ENCODE assay signal across 8 cellular contexts in genomic region chr6:105179244-105180065, GRCh38. TPM values are rescaled to one million over a fixed set of nuclear protein-coding genes. Genes with fewer than 3 reads are reported as not detected.
DNase-seq lines count a peak whose midpoint lies in the region; ATAC-seq and TF ChIP-seq lines count a peak whose summit lies in the region.

Gene POPDC3 (minus strand): TSS chr6:105180014. CDS start chr6:105161909, 18,105 bp downstream.

- WGBS in esophagus, 2 donors = 4% methylated on average over 59 to 90 of the region's 90 CpGs
- 3 to 8% methylated on average over 47 to 90 of the region's 90 CpGs for WGBS in aorta, 2 donors

- POLR2A ChIA-PET in RWPE1 (lab: Yijun Ruan, JAX; ENCODE audit: low non-redundant PET) = no interaction called here

- H3K9me3 ChIP-seq in esophagus (ENCODE audit: control insufficient read depth in 2 of 2, insufficient read depth in 1 of 2, low read depth in 1 of 2, low read length in 1 of 2) = peaks cover 0 to 4% of the 10 kb centered on the region in 2 donors
- H3K9me3 ChIP-seq in muscle layer of duodenum (ENCODE audit: control insufficient read depth in 1 of 2, low read length in 2 of 2) = no peaks in the 10 kb centered on the region
- no peaks in the 10 kb centered on the region for H3K9me3 ChIP-seq in aorta (ENCODE audit: control insufficient read depth, low read length)

- ATAC-seq in GM21367 (IDR thresholded peaks at IDR 0.05; ENCODE audit: unreplicated experiment) (peak; percentile 63), aorta (ENCODE audit: low FRiP score) (peak; percentile 22), GM18873 (IDR thresholded peaks at IDR 0.05; ENCODE audit: low FRiP score, unreplicated experiment) (no peak)

- peaks cover 0 to 8% of the 10 kb centered on the region in 2 donors for H3K27me3 ChIP-seq in esophagus (ENCODE audit: control insufficient read depth in 1 of 2, insufficient read depth in 2 of 2, low read length in 2 of 2)
- peaks cover 15% of the 10 kb centered on the region for H3K27me3 ChIP-seq in muscle layer of duodenum (ENCODE audit: low read depth, low read length)
- H3K27me3 ChIP-seq in aorta (ENCODE audit: control insufficient read depth in 1 of 2, insufficient read depth in 2 of 2, low read length in 1 of 2) = no peaks in the 10 kb centered on the region

- H3K27ac ChIP-seq in RWPE1 (peak within 1 kb of the TSS; percentile 72), esophagus (ENCODE audit: low read depth in 2 of 2, low read length in 1 of 2) (no peak within 1 kb of the TSS), muscle layer of duodenum (ENCODE audit: low read length) (no peak within 1 kb of the TSS), aorta (ENCODE audit: low read depth in 1 of 2, low read length in 2 of 2) (no peak within 1 kb of the TSS)

- TF ChIP-seq CTCF in RWPE1 (conservative IDR thresholded peaks at IDR 0.05; ENCODE audit: low read depth) = no peak

- CTCF ChIA-PET in RWPE1 (lab: Yijun Ruan, JAX) = no interaction called here

- intact Hi-C loops in aorta (cut with DNase I) = no loop called here

- H3K36me3 ChIP-seq in esophagus (ENCODE audit: control insufficient read depth in 2 of 2, insufficient read depth in 2 of 2, low read length in 1 of 2) (no peaks in the 10 kb centered on the region), muscle layer of duodenum (ENCODE audit: control insufficient read depth in 1 of 2, insufficient read depth in 2 of 2, low read length in 2 of 2) (peaks cover 0 to 13% of the 10 kb centered on the region in 2 donors), aorta (ENCODE audit: control insufficient read depth in 1 of 2, insufficient read depth in 2 of 2, low read length in 1 of 2) (no peaks in the 10 kb centered on the region)

- H3K4me1 ChIP-seq in esophagus (ENCODE audit: control insufficient read depth in 2 of 2, insufficient read depth in 2 of 2, low read length in 1 of 2) (no peaks in the 10 kb centered on the region), muscle layer of duodenum (ENCODE audit: control insufficient read depth in 1 of 2, insufficient read depth in 2 of 2, low read length in 2 of 2) (no peaks in the 10 kb centered on the region), aorta (ENCODE audit: control insufficient read depth in 1 of 2, insufficient read depth in 2 of 2, low read length in 2 of 2) (no peaks in the 10 kb centered on the region)

- H3K4me3 ChIP-seq in esophagus (ENCODE audit: low read depth in 1 of 2, low read length in 2 of 2) (peak within 1 kb of the TSS; percentile 24 to 55), muscle layer of duodenum (ENCODE audit: low read depth in 1 of 2, low read length in 2 of 2) (peak within 1 kb of the TSS; percentile 33 to 68), aorta (ENCODE audit: low read length in 2 of 2) (peak within 1 kb of the TSS; percentile 15 to 67)

- DNase-seq in COR-L47 (lab: John Stamatoyannopoulos, UW) (peak; percentile 19), RWPE1 (ENCODE audit: low spot score) (peak; percentile 30), aorta (no peak), NOMO-1 treated with dmso at 0.1 percent for 144 hours (lab: John Stamatoyannopoulos, UW; ENCODE audit: unreplicated experiment) (no peak)

RNA-seq across cellular contexts. Expression of gene POPDC3, which starts in this region (rescaled TPM):
- polyA plus RNA-seq in esophagus (under 1 TPM in 1 of 2 donors, not detected in 1; 0.24 TPM), aorta (under 1 TPM in 1 of 2 donors, not detected in 1; 0.38 TPM)
- not detected for total RNA-seq in aorta

Comparison
In these comparisons a context has a peak if more than half of its experiments do, and no peak if none do; other contexts are left out.
1. Peak in ATAC-seq and H3K4me3 ChIP-seq in aorta; RNA of the gene not detected or under 1 TPM.
2. DNase-seq: peak in COR-L47 (single experiment) and RWPE1 (single experiment); none in aorta (0 of 2) and NOMO-1 treated with dmso at 0.1 percent for 144 hours (single experiment).
3. Peak in every context shown above with its lines, with median percentiles within 50 percentile points of each other: H3K4me3 ChIP-seq.